ENCODE assay signal across 1 cellular context in the genomic region with DNA sequence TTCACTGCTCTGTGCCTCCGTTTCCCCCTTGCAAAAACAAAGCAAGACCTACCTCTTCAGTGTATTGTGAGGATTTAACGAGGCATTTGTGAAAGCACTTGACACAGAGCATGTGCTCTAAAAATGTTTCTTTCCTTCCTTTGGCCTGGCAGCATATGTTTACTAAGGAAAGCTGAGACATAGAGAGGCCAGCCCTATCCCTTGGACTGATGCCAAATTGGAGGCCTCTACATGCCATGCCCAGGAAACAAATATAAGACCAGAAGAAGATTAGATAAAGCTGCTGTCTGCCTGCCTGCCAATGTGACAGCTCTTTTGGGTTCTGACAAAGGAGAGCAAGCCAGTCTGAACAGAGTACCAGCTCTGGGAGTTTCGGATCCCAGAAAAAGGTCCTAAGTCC.
TF ChIP-seq lines count a peak whose summit lies in the region.

No MANE protein-coding gene starts in this region.

TF ChIP-seq in IMR-90, 13 proteins besides CTCF, POLR2A, EP300 and RAD21:
- TF ChIP-seq MAZ (IDR thresholded peaks at IDR 0.05; ENCODE audit: borderline replicate concordance, low read depth, low read length) (no peak), MAFK (IDR thresholded peaks at IDR 0.05; ENCODE audit: low read depth, low read length) (no peak), RFX5 (IDR thresholded peaks at IDR 0.05; ENCODE audit: low read depth, low read length) (no peak), CEBPB (IDR thresholded peaks at IDR 0.05; ENCODE audit: low read depth, low read length) (no peak), CHD1 (IDR thresholded peaks at IDR 0.05; ENCODE audit: low read depth, low read length) (no peak), RCOR1 (IDR thresholded peaks at IDR 0.05; ENCODE audit: insufficient replicate concordance, low read length) (no peak), NFE2L2 (IDR thresholded peaks at IDR 0.05; ENCODE audit: low read depth, low read length) (no peak), MXI1 (IDR thresholded peaks at IDR 0.05; ENCODE audit: borderline replicate concordance, low read depth, low read length) (no peak), BHLHE40 (IDR thresholded peaks at IDR 0.05; ENCODE audit: low read depth, low read length) (no peak), SMC3 (IDR thresholded peaks at IDR 0.05; ENCODE audit: low read depth, low read length) (no peak), FOS (IDR thresholded peaks at IDR 0.05; ENCODE audit: low read depth, low read length) (no peak)
- TF ChIP-seq, protein P1, sequence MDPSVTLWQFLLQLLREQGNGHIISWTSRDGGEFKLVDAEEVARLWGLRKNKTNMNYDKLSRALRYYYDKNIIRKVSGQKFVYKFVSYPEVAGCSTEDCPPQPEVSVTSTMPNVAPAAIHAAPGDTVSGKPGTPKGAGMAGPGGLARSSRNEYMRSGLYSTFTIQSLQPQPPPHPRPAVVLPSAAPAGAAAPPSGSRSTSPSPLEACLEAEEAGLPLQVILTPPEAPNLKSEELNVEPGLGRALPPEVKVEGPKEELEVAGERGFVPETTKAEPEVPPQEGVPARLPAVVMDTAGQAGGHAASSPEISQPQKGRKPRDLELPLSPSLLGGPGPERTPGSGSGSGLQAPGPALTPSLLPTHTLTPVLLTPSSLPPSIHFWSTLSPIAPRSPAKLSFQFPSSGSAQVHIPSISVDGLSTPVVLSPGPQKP (IDR thresholded peaks at IDR 0.05; ENCODE audit: borderline replicate concordance, low read depth, low read length) = no peak
- TF ChIP-seq, protein P2, sequence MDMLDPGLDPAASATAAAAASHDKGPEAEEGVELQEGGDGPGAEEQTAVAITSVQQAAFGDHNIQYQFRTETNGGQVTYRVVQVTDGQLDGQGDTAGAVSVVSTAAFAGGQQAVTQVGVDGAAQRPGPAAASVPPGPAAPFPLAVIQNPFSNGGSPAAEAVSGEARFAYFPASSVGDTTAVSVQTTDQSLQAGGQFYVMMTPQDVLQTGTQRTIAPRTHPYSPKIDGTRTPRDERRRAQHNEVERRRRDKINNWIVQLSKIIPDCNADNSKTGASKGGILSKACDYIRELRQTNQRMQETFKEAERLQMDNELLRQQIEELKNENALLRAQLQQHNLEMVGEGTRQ (IDR thresholded peaks at IDR 0.05; ENCODE audit: low read depth, low read length) = no peak
